ENCODE assay signal across 8 cellular contexts in genomic region chr2:186590538-186591441, GRCh38. TPM values are rescaled to one million over a fixed set of nuclear protein-coding genes. Genes with fewer than 3 reads are reported as not detected.
DNase-seq lines count a peak whose midpoint lies in the region; TF ChIP-seq lines count a peak whose summit lies in the region.

No MANE protein-coding gene starts in this region.

- no peaks in the 10 kb centered on the region for H3K36me3 Mint-ChIP-seq in activated naive CD8-positive, alpha-beta T cell treated with anti-CD3 and anti-CD28 coated beads for 36 hours
- H3K36me3 Mint-ChIP-seq in osteocyte (ENCODE audit: unreplicated experiment): peaks cover 2% of the 10 kb centered on the region

- no peaks in the 10 kb centered on the region for H3K36me3 ChIP-seq in cardiac muscle cell

- H3K9me3 Mint-ChIP-seq in activated naive CD8-positive, alpha-beta T cell treated with anti-CD3 and anti-CD28 coated beads for 36 hours: no peaks in the 10 kb centered on the region
- H3K9me3 Mint-ChIP-seq in osteocyte (ENCODE audit: unreplicated experiment): no peaks in the 10 kb centered on the region

- peaks cover 48% of the 10 kb centered on the region for H3K4me1 ChIP-seq in cardiac muscle cell (ENCODE audit: low read depth)

- H3K27me3 Mint-ChIP-seq in activated naive CD8-positive, alpha-beta T cell treated with anti-CD3 and anti-CD28 coated beads for 36 hours: no peaks in the 10 kb centered on the region
- no peaks in the 10 kb centered on the region for H3K27me3 Mint-ChIP-seq in osteocyte (ENCODE audit: unreplicated experiment)

- H3K9me3 ChIP-seq in cardiac muscle cell (ENCODE audit: low read depth): no peaks in the 10 kb centered on the region

- H3K4me3 Mint-ChIP-seq in activated naive CD8-positive, alpha-beta T cell treated with anti-CD3 and anti-CD28 coated beads for 36 hours: peak overlapping the region; percentile 86
- peak overlapping the region; percentile 84 for H3K4me3 Mint-ChIP-seq in osteocyte (ENCODE audit: unreplicated experiment)

- H3K4me1 Mint-ChIP-seq in activated naive CD8-positive, alpha-beta T cell treated with anti-CD3 and anti-CD28 coated beads for 36 hours: peaks cover 23% of the 10 kb centered on the region
- peaks cover 47% of the 10 kb centered on the region for H3K4me1 Mint-ChIP-seq in osteocyte (ENCODE audit: unreplicated experiment)

- H3K27ac Mint-ChIP-seq in activated naive CD8-positive, alpha-beta T cell treated with anti-CD3 and anti-CD28 coated beads for 36 hours: peak overlapping the region; percentile 65
- peak overlapping the region; percentile 85 for H3K27ac Mint-ChIP-seq in osteocyte (ENCODE audit: unreplicated experiment)

- no peaks in the 10 kb centered on the region for H3K27me3 ChIP-seq in cardiac muscle cell

- peak overlapping the region; percentile 96 for H3K27ac ChIP-seq in cardiac muscle cell

- DNase-seq in NCI-H510A treated with DMSO at 0.1 percent for 48 hours (lab: John Stamatoyannopoulos, UW) (peak; percentile 50), NCI-H510A (lab: John Stamatoyannopoulos, UW) (no peak), HCEC 1CT (peak; percentile 44), NCI-H774 (lab: John Stamatoyannopoulos, UW) (peak; percentile 13), cardiac muscle cell (ENCODE audit: low read depth in 1 of 2, low spot score in 1 of 2) (peak; percentile 64 to 76), osteocyte (ENCODE audit: extremely low spot score, unreplicated experiment) (no peak), foreskin melanocyte (no peak)
- DNase-seq in activated naive CD8-positive, alpha-beta T cell treated with anti-CD3 and anti-CD28 coated beads for 36 hours: no peak

- peak overlapping the region; percentile 95 for H3K4me3 ChIP-seq in cardiac muscle cell

- TF ChIP-seq CTCF in cardiac muscle cell (IDR thresholded peaks at IDR 0.05; ENCODE audit: low read depth, low read length) (no peak), osteocyte (IDR thresholded peaks at IDR 0.05) (no peak)

RNA-seq across cellular contexts. Expression of gene ITGAV, which starts 0.9 kb away (rescaled TPM):
- 1 to 10 TPM; 3.6 to 3.9 TPM for total RNA-seq in activated naive CD8-positive, alpha-beta T cell treated with anti-CD3 and anti-CD28 coated beads for 36 hours
- total RNA-seq in cardiac muscle cell (91.6 and 99.8 TPM in 2 replicates), osteocyte (141 and 146 TPM in 2 replicates)
- polyA plus RNA-seq in cardiac muscle cell: 39.4 and 44.4 TPM in 2 replicates

Comparison
In these comparisons a context has a peak if more than half of its experiments do, and no peak if none do; other contexts are left out.
1. DNase-seq: peak in NCI-H510A treated with DMSO at 0.1 percent for 48 hours (single experiment), HCEC 1CT (single experiment), NCI-H774 (single experiment) and cardiac muscle cell (2 of 2); none in NCI-H510A (single experiment), activated naive CD8-positive, alpha-beta T cell treated with anti-CD3 and anti-CD28 coated beads for 36 hours (single experiment), osteocyte (single experiment) and foreskin melanocyte (single experiment).
2. RNA of gene ITGAV, which starts 0.9 kb away (total RNA-seq): 141 to 146 TPM in osteocyte and 91.6 to 99.8 TPM in cardiac muscle cell; 3.6 to 3.9 TPM in activated naive CD8-positive, alpha-beta T cell treated with anti-CD3 and anti-CD28 coated beads for 36 hours; every median in the first group is over 10 times any median in the second.